Comparison of ENCODE assay signal across 1 cellular context in genomic region chr11:116853461-116854073, GRCh38.
TF ChIP-seq lines count a peak whose summit lies in the region.

No MANE protein-coding gene starts in this region.

TF ChIP-seq in GM12878, 131 proteins besides CTCF, POLR2A, EP300 and RAD21 (continues in another document):
- TF ChIP-seq, protein P1, sequence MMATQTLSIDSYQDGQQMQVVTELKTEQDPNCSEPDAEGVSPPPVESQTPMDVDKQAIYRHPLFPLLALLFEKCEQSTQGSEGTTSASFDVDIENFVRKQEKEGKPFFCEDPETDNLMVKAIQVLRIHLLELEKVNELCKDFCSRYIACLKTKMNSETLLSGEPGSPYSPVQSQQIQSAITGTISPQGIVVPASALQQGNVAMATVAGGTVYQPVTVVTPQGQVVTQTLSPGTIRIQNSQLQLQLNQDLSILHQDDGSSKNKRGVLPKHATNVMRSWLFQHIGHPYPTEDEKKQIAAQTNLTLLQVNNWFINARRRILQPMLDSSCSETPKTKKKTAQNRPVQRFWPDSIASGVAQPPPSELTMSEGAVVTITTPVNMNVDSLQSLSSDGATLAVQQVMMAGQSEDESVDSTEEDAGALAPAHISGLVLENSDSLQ (IDR thresholded peaks at IDR 0.05): peak; percentile 31; the same call in 1 of the 2 replicates
- TF ChIP-seq, protein P2, sequence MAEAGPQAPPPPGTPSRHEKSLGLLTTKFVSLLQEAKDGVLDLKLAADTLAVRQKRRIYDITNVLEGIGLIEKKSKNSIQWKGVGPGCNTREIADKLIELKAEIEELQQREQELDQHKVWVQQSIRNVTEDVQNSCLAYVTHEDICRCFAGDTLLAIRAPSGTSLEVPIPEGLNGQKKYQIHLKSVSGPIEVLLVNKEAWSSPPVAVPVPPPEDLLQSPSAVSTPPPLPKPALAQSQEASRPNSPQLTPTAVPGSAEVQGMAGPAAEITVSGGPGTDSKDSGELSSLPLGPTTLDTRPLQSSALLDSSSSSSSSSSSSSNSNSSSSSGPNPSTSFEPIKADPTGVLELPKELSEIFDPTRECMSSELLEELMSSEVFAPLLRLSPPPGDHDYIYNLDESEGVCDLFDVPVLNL (IDR thresholded peaks at IDR 0.05; ENCODE audit: low read depth, low read length): no peak
- TF ChIP-seq MTA3 (IDR thresholded peaks at IDR 0.05; ENCODE audit: borderline replicate concordance, low read length) (peak; percentile 58; the same call in 1 of the 2 replicates), MXI1 (IDR thresholded peaks at IDR 0.05; ENCODE audit: low read depth, low read length) (peak; percentile 50), TAF1 (IDR thresholded peaks at IDR 0.05; ENCODE audit: borderline replicate concordance, low read depth, low read length) (no peak), SREBF2 (IDR thresholded peaks at IDR 0.05; ENCODE audit: low read length) (no peak), ZSCAN29 (IDR thresholded peaks at IDR 0.05) (0 out of 2 replicates have a peak, but pooled peaks have one; percentile 69), PAX5 (IDR thresholded peaks at IDR 0.05; ENCODE audit: borderline replicate concordance, low read depth, low read length) (peak; percentile 87), SP1 (IDR thresholded peaks at IDR 0.05; ENCODE audit: low read depth, low read length) (peak; percentile 23), KLF5 (IDR thresholded peaks at IDR 0.05; ENCODE audit: partially characterized antibody) (no peak), NRF1 (conservative IDR thresholded peaks at IDR 0.05; ENCODE audit: low read depth, low read length) (no peak), BRCA1 (IDR thresholded peaks at IDR 0.05; ENCODE audit: low read depth, low read length) (no peak), MEF2B (IDR thresholded peaks at IDR 0.05; ENCODE audit: partially characterized antibody, poor library complexity, severe bottlenecking) (no peak), IRF5 (IDR thresholded peaks at IDR 0.05; ENCODE audit: borderline replicate concordance) (no peak), HDAC2 (IDR thresholded peaks at IDR 0.05) (no peak), NFYA (IDR thresholded peaks at IDR 0.05; ENCODE audit: borderline replicate concordance, low read depth, low read length) (no peak), CREM (IDR thresholded peaks at IDR 0.05; ENCODE audit: low read depth) (peak; percentile 63; the same call in 1 of the 2 replicates), MTA2 (IDR thresholded peaks at IDR 0.05; ENCODE audit: low read depth) (peak; percentile 66), STAT1 (conservative IDR thresholded peaks at IDR 0.05) (no peak), NR2F1 (conservative IDR thresholded peaks at IDR 0.05) (peak; percentile 37; the same call in 1 of the 2 replicates), ASH2L (IDR thresholded peaks at IDR 0.05; ENCODE audit: borderline replicate concordance, low read depth) (no peak), KAT2A (conservative IDR thresholded peaks at IDR 0.05; ENCODE audit: control insufficient read depth, low read depth, low read length) (no peak), PML (IDR thresholded peaks at IDR 0.05; ENCODE audit: low read length) (peak; percentile 49; the same call in 1 of the 2 replicates), JUND (IDR thresholded peaks at IDR 0.05; ENCODE audit: low read depth, low read length) (no peak), SRF (IDR thresholded peaks at IDR 0.05; ENCODE audit: low read depth in 2 of 2, low read length in 2 of 2) (no peak), SUZ12 (IDR thresholded peaks at IDR 0.05; ENCODE audit: unreplicated experiment) (no peak), ZBTB11 (CRISPR knock-in tag; IDR thresholded peaks at IDR 0.05) (no peak), DPF2 (IDR thresholded peaks at IDR 0.05) (0 out of 2 replicates have a peak, but pooled peaks have one; percentile 67), NFIC (IDR thresholded peaks at IDR 0.05; ENCODE audit: low read depth, low read length) (peak; percentile 44; the same call in 1 of the 2 replicates), RBBP5 (conservative IDR thresholded peaks at IDR 0.05) (no peak), MEF2A (IDR thresholded peaks at IDR 0.05; ENCODE audit: insufficient read depth, low read depth, low read length) (no peak), NR2C2 (IDR thresholded peaks at IDR 0.05; ENCODE audit: borderline replicate concordance, control insufficient read depth, insufficient read length, low read depth) (no peak), EGR1 (IDR thresholded peaks at IDR 0.05; ENCODE audit: borderline replicate concordance in 1 of 2, low read depth in 2 of 2, low read length in 2 of 2) (no peak), HCFC1 (IDR thresholded peaks at IDR 0.05; ENCODE audit: low read length) (no peak), CREB1 (IDR thresholded peaks at IDR 0.05; ENCODE audit: low read depth) (0 out of 2 replicates have a peak, but pooled peaks have one; percentile 54), SMARCA5 (IDR thresholded peaks at IDR 0.05) (0 out of 2 replicates have a peak, but pooled peaks have one; percentile 16), HSF1 (IDR thresholded peaks at IDR 0.05; ENCODE audit: low read depth, low read length) (no peak)
- TF ChIP-seq, protein P3, sequence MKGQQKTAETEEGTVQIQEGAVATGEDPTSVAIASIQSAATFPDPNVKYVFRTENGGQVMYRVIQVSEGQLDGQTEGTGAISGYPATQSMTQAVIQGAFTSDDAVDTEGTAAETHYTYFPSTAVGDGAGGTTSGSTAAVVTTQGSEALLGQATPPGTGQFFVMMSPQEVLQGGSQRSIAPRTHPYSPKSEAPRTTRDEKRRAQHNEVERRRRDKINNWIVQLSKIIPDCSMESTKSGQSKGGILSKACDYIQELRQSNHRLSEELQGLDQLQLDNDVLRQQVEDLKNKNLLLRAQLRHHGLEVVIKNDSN (IDR thresholded peaks at IDR 0.05; ENCODE audit: borderline replicate concordance, extremely low read length, insufficient read depth, low read depth, low read length): no peak
- TF ChIP-seq, protein P4, sequence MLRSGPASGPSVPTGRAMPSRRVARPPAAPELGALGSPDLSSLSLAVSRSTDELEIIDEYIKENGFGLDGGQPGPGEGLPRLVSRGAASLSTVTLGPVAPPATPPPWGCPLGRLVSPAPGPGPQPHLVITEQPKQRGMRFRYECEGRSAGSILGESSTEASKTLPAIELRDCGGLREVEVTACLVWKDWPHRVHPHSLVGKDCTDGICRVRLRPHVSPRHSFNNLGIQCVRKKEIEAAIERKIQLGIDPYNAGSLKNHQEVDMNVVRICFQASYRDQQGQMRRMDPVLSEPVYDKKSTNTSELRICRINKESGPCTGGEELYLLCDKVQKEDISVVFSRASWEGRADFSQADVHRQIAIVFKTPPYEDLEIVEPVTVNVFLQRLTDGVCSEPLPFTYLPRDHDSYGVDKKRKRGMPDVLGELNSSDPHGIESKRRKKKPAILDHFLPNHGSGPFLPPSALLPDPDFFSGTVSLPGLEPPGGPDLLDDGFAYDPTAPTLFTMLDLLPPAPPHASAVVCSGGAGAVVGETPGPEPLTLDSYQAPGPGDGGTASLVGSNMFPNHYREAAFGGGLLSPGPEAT (IDR thresholded peaks at IDR 0.05; ENCODE audit: low read depth): 0 out of 2 replicates have a peak, but pooled peaks have one; percentile 23
- TF ChIP-seq, protein P5, sequence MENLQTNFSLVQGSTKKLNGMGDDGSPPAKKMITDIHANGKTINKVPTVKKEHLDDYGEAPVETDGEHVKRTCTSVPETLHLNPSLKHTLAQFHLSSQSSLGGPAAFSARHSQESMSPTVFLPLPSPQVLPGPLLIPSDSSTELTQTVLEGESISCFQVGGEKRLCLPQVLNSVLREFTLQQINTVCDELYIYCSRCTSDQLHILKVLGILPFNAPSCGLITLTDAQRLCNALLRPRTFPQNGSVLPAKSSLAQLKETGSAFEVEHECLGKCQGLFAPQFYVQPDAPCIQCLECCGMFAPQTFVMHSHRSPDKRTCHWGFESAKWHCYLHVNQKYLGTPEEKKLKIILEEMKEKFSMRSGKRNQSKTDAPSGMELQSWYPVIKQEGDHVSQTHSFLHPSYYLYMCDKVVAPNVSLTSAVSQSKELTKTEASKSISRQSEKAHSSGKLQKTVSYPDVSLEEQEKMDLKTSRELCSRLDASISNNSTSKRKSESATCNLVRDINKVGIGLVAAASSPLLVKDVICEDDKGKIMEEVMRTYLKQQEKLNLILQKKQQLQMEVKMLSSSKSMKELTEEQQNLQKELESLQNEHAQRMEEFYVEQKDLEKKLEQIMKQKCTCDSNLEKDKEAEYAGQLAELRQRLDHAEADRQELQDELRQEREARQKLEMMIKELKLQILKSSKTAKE (IDR thresholded peaks at IDR 0.05; ENCODE audit: low read depth, poor library complexity, severe bottlenecking): peak; percentile 42
- TF ChIP-seq, protein P6, sequence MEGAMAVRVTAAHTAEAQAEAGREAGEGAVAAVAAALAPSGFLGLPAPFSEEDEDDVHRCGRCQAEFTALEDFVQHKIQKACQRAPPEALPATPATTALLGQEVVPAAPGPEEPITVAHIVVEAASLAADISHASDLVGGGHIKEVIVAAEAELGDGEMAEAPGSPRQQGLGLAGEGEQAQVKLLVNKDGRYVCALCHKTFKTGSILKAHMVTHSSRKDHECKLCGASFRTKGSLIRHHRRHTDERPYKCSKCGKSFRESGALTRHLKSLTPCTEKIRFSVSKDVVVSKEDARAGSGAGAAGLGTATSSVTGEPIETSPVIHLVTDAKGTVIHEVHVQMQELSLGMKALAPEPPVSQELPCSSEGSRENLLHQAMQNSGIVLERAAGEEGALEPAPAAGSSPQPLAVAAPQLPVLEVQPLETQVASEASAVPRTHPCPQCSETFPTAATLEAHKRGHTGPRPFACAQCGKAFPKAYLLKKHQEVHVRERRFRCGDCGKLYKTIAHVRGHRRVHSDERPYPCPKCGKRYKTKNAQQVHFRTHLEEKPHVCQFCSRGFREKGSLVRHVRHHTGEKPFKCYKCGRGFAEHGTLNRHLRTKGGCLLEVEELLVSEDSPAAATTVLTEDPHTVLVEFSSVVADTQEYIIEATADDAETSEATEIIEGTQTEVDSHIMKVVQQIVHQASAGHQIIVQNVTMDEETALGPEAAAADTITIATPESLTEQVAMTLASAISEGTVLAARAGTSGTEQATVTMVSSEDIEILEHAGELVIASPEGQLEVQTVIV (IDR thresholded peaks at IDR 0.05; ENCODE audit: borderline replicate concordance, partially characterized antibody): no peak
- TF ChIP-seq, protein P7, sequence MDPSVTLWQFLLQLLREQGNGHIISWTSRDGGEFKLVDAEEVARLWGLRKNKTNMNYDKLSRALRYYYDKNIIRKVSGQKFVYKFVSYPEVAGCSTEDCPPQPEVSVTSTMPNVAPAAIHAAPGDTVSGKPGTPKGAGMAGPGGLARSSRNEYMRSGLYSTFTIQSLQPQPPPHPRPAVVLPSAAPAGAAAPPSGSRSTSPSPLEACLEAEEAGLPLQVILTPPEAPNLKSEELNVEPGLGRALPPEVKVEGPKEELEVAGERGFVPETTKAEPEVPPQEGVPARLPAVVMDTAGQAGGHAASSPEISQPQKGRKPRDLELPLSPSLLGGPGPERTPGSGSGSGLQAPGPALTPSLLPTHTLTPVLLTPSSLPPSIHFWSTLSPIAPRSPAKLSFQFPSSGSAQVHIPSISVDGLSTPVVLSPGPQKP (IDR thresholded peaks at IDR 0.05; ENCODE audit: low read depth, low read length): no peak
